ENCODE assay signal across 8 cellular contexts in genomic region chr2:234981197-234982095, GRCh38. TPM values are rescaled to one million over a fixed set of nuclear protein-coding genes. Genes with fewer than 3 reads are reported as not detected.
DNase-seq lines count a peak whose midpoint lies in the region; ATAC-seq and TF ChIP-seq lines count a peak whose summit lies in the region.

No MANE protein-coding gene starts in this region.

- no TSS peak for BruUV-seq in HCT116 (replicated peaks; lab: Mats Ljungman, UMichigan)

- peaks cover 18% of the 10 kb centered on the region for H3K36me3 Mint-ChIP-seq in WTC11
- no peaks in the 10 kb centered on the region for H3K36me3 Mint-ChIP-seq in effector memory CD8-positive, alpha-beta T cell (ENCODE audit: insufficient read depth)

- ATAC-seq in HCT116 (peak; percentile 94), WTC11 (peak; percentile 68), HG02852 (IDR thresholded peaks at IDR 0.05; ENCODE audit: unreplicated experiment) (no peak), GM21515 (IDR thresholded peaks at IDR 0.05; ENCODE audit: unreplicated experiment) (no peak)
- no peak for ATAC-seq in effector memory CD8-positive, alpha-beta T cell (replicated peaks)

- peak overlapping the region; percentile 46 for H3K4me3 Mint-ChIP-seq in WTC11
- no peak overlapping the region for H3K4me3 Mint-ChIP-seq in effector memory CD8-positive, alpha-beta T cell

- peak overlapping the region; percentile 100 for H3K27ac Mint-ChIP-seq in WTC11
- no peak overlapping the region for H3K27ac Mint-ChIP-seq in effector memory CD8-positive, alpha-beta T cell

- H3K4me1 ChIP-seq in HCT116 (ENCODE audit: control insufficient read depth in 1 of 2, insufficient read depth in 2 of 2, low read length in 2 of 2): peaks cover 54 to 67% of the 10 kb centered on the region in 2 experiments

- no peaks in the 10 kb centered on the region for H3K27me3 Mint-ChIP-seq in WTC11 (ENCODE audit: low read depth)
- H3K27me3 Mint-ChIP-seq in effector memory CD8-positive, alpha-beta T cell: peaks cover 47 to 65% of the 10 kb centered on the region in 2 donors

- TF ChIP-seq CTCF in HCT116 (IDR thresholded peaks at IDR 0.05 in 2 of 3, conservative IDR thresholded peaks at IDR 0.05 in 1 of 3; ENCODE audit: borderline replicate concordance in 1 of 3, insufficient read depth in 1 of 3, low read depth in 2 of 3, low read length in 2 of 3) (peak in 2 of 3 experiments; percentile 13 to 18; a peak in 1 of 6 replicates), WTC11 (IDR thresholded peaks at IDR 0.05) (no peak)

- H3K27ac ChIP-seq in HCT116 (ENCODE audit: low read depth, low read length): peak overlapping the region; percentile 88
- peak overlapping the region in 16 of 21 experiments; percentile 4 to 79 (median 48) for H3K27ac ChIP-seq in skin epidermis

- DNase-seq in HCT116 (ENCODE audit: low read depth, low spot score) (peak; percentile 73), WTC11 (ENCODE audit: low spot score) (peak; percentile 40), hepatic stellate cell (ENCODE audit: low spot score) (peak; percentile 95)
- no peak for DNase-seq in activated CD8-positive, alpha-beta memory T cell treated with anti-CD3 and anti-CD28 coated beads for 24 hours
- DNase-seq in effector memory CD8-positive, alpha-beta T cell: no peak

- POLR2A ChIA-PET in HCT116 (lab: Charles Lee): interaction anchor here (1.1 to 1.8 kb wide), 2 partner anchors 101 to 123 kb away, joined by 3 to 5 read pairs; no protein-coding TSS in a partner anchor
- POLR2A ChIA-PET in WTC11 (lab: Charles Lee): interaction anchor here (1.2 kb wide), 1 partner anchor 10 kb away, joined by 5 read pairs; no protein-coding TSS in a partner anchor

- peaks cover 10% of the 10 kb centered on the region for H3K9me3 Mint-ChIP-seq in WTC11
- no peaks in the 10 kb centered on the region for H3K9me3 Mint-ChIP-seq in effector memory CD8-positive, alpha-beta T cell

- H2AFZ ChIP-seq in HCT116 (ENCODE audit: low read depth, low read length, poor library complexity, severe bottlenecking): no peak overlapping the region

- RAD21 ChIA-PET in HCT116 (lab: Charles Lee; ENCODE audit: low non-redundant PET in 1 of 2, low total read pairs in 2 of 2, uncharacterized antibody in 2 of 2, unreplicated experiment in 2 of 2): interaction anchor here in 1 of 2 experiments (0.6 kb wide), 1 partner anchor 22 kb away, joined by 3 read pairs; no protein-coding TSS in a partner anchor

- peak overlapping the region; percentile 61 for H3K9ac ChIP-seq in HCT116 (ENCODE audit: low read length)

- H3K79me2 ChIP-seq in HCT116 (ENCODE audit: insufficient read depth, low read length): peaks cover 81% of the 10 kb centered on the region

- H3K4me3 ChIP-seq in HCT116 (replicated peaks in 1 of 2; ENCODE audit: low read depth in 1 of 2, low read length in 2 of 2): peak overlapping the region; percentile 30 to 52
- no peak overlapping the region for H3K4me3 ChIP-seq in skin epidermis

- peaks cover 0 to 3% of the 10 kb centered on the region in 2 experiments; a peak in 1 of 4 replicates for H3K36me3 ChIP-seq in HCT116 (ENCODE audit: control insufficient read depth in 1 of 2, insufficient read depth in 2 of 2, low read length in 2 of 2)

- no peaks in the 10 kb centered on the region for H3K9me2 ChIP-seq in HCT116 (ENCODE audit: insufficient read depth)

- no peaks in the 10 kb centered on the region for H3K27me3 ChIP-seq in HCT116 (ENCODE audit: insufficient read depth, low read length)

- H4K20me1 ChIP-seq in HCT116 (ENCODE audit: insufficient read depth): no peaks in the 10 kb centered on the region

- CTCF ChIA-PET in HCT116 (lab: Charles Lee): interaction anchor here (0.6 to 1.4 kb wide), 2 partner anchors 27 to 100 kb away, joined by 3 to 4 read pairs; no protein-coding TSS in a partner anchor
- CTCF ChIA-PET in WTC11 (lab: Charles Lee): interaction anchor here (1.3 to 1.6 kb wide), 3 partner anchors 15 to 132 kb away, joined by 3 to 5 read pairs (median 4); no protein-coding TSS in a partner anchor

- peaks cover 78% of the 10 kb centered on the region for H3K4me1 Mint-ChIP-seq in WTC11
- no peaks in the 10 kb centered on the region for H3K4me1 Mint-ChIP-seq in effector memory CD8-positive, alpha-beta T cell (ENCODE audit: low read depth in 2 of 2)

- intact Hi-C loops in HCT116 (cut with micrococcal nuclease): no loop called here

- H3K9me3 ChIP-seq in HCT116 (ENCODE audit: control insufficient read depth in 1 of 2, insufficient read depth in 1 of 2, low read depth in 1 of 2, low read length in 2 of 2): peaks cover 0 to 7% of the 10 kb centered on the region in 2 experiments; a peak in 1 of 4 replicates

- peak; percentile 55 for TF ChIP-seq RAD21 in HCT116 (IDR thresholded peaks at IDR 0.05; ENCODE audit: low read depth)

- H3K4me2 ChIP-seq in HCT116 (ENCODE audit: low read length): peak overlapping the region; percentile 77

- no peak for TF ChIP-seq POLR2A in HCT116 (IDR thresholded peaks at IDR 0.05; ENCODE audit: borderline replicate concordance, extremely low read depth, insufficient read depth, insufficient read length)

TF ChIP-seq in HCT116, 20 proteins besides CTCF, POLR2A, EP300 and RAD21 (continues in another document):
- TF ChIP-seq EZH2phosphoT487 (IDR thresholded peaks at IDR 0.05; ENCODE audit: borderline replicate concordance) (no peak), MAX (IDR thresholded peaks at IDR 0.05) (peak; percentile 28; the same call in 1 of the 2 replicates), EZH2 (IDR thresholded peaks at IDR 0.05) (no peak), FOSL1 (IDR thresholded peaks at IDR 0.05; ENCODE audit: low read depth) (peak; percentile 43; the same call in 1 of the 2 replicates), SIN3A (IDR thresholded peaks at IDR 0.05; ENCODE audit: low read depth) (no peak; the same call in 1 of the 2 replicates), ZNF274 (IDR thresholded peaks at IDR 0.05; ENCODE audit: low read depth, low read length) (no peak), ELF1 (IDR thresholded peaks at IDR 0.05; ENCODE audit: borderline replicate concordance, low read depth) (no peak), SRF (IDR thresholded peaks at IDR 0.05; ENCODE audit: low read depth) (no peak), ZFX (IDR thresholded peaks at IDR 0.05) (no peak), JUND (IDR thresholded peaks at IDR 0.05) (peak; percentile 67), POLR2AphosphoS5 (IDR thresholded peaks at IDR 0.05; ENCODE audit: low read depth, low read length) (peak; percentile 24; the same call in 1 of the 2 replicates), EGR1 (IDR thresholded peaks at IDR 0.05; ENCODE audit: low read depth) (no peak)

TF ChIP-seq in WTC11, 78 proteins besides CTCF, POLR2A, EP300 and RAD21 (continues in another document):
- TF ChIP-seq ZNF671 (CRISPR knock-in tag; IDR thresholded peaks at IDR 0.05) (no peak), TCF7 (CRISPR knock-in tag; IDR thresholded peaks at IDR 0.05; ENCODE audit: low read depth) (no peak), ZMAT4 (CRISPR knock-in tag; IDR thresholded peaks at IDR 0.05) (no peak), ZBTB43 (CRISPR knock-in tag; IDR thresholded peaks at IDR 0.05) (no peak), CBFB (CRISPR knock-in tag; IDR thresholded peaks at IDR 0.05; ENCODE audit: low read depth) (no peak), TEAD4 (CRISPR knock-in tag; IDR thresholded peaks at IDR 0.05) (no peak), GABPB1 (CRISPR knock-in tag; IDR thresholded peaks at IDR 0.05) (no peak; the same call in 1 of the 2 replicates), OVOL2 (CRISPR knock-in tag; IDR thresholded peaks at IDR 0.05; ENCODE audit: borderline replicate concordance) (no peak), ELF4 (CRISPR knock-in tag; IDR thresholded peaks at IDR 0.05; ENCODE audit: low read depth) (no peak)

RNA-seq across cellular contexts. Expression of gene SH3BP4, which starts 29.6 kb away (rescaled TPM):
- total RNA-seq in HCT116 (2021; ENCODE audit: unreplicated experiment): 32.9 TPM
- 25.8 and 28.0 TPM in 2 replicates for polyA plus RNA-seq in HCT116 (2012)
- 31.1 to 44.4 TPM (median 32.6 TPM) in 3 replicates for total RNA-seq in WTC11 (2021)

Comparison
In these comparisons a context has a peak if more than half of its experiments do, and no peak if none do; other contexts are left out.
1. ATAC-seq: peak in HCT116 (single experiment) and WTC11 (single experiment); none in effector memory CD8-positive, alpha-beta T cell (single experiment), HG02852 (single experiment) and GM21515 (single experiment).
2. DNase-seq: peak in HCT116 (single experiment), WTC11 (single experiment) and hepatic stellate cell (single experiment); none in activated CD8-positive, alpha-beta memory T cell treated with anti-CD3 and anti-CD28 coated beads for 24 hours (single experiment) and effector memory CD8-positive, alpha-beta T cell (0 of 3).
3. H3K4me3 ChIP-seq: peak in HCT116 (2 of 2); none in skin epidermis (0 of 7).
4. Of the 4 proteins assayed by ChIP-seq in both WTC11 and HCT116: peak only in WTC11: none; only in HCT116: CTCF, MAX and SP1; in both: none; in neither: 1.